In the genomic region with DNA sequence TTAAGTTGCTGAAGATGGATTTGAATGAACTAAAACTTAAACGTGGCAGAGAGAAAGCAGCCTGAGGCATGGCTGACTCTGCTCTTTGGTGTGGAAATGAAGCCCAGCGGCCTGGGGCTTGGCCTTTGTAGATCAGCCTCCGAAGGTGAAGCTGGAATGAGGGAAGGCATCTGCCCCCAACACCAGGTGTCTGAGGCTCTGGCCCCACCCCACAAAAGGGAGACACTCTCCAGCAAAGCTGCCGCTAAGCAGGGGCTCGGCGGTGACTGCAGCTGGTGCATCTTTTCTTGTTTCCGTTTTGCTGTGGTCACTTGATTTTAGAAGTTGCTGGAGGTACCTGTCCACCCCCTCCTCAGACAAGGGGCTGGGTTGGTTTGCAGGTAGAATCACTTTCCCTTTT, we compare ENCODE assay signal across 2 cellular contexts.
TF ChIP-seq lines count a peak whose summit lies in the region.

No MANE protein-coding gene starts in this region.

TF ChIP-seq in H1, 55 proteins besides CTCF, POLR2A, EP300 and RAD21:
- TF ChIP-seq KDM4A (IDR thresholded peaks at IDR 0.05; ENCODE audit: low read depth, low read length, severe bottlenecking) (no peak), SIN3A (conservative IDR thresholded peaks at IDR 0.05 in 1 of 2, IDR thresholded peaks at IDR 0.05 in 1 of 2; ENCODE audit: low read depth in 1 of 2, low read length in 2 of 2) (no peak), SIX5 (IDR thresholded peaks at IDR 0.05; ENCODE audit: low read depth, low read length) (no peak), RFX5 (IDR thresholded peaks at IDR 0.05; ENCODE audit: borderline replicate concordance, low read depth, low read length) (no peak), TCF12 (IDR thresholded peaks at IDR 0.05; ENCODE audit: low read depth, low read length) (0 out of 2 replicates have a peak, but pooled peaks have one; percentile 64), TAF1 (IDR thresholded peaks at IDR 0.05; ENCODE audit: low read depth, low read length) (0 out of 2 replicates have a peak, but pooled peaks have one; percentile 36)
- TF ChIP-seq, protein P1, sequence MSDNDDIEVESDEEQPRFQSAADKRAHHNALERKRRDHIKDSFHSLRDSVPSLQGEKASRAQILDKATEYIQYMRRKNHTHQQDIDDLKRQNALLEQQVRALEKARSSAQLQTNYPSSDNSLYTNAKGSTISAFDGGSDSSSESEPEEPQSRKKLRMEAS (IDR thresholded peaks at IDR 0.05), result peak; percentile 6; the same call in 1 of the 2 replicates
TF ChIP-seq in H1: peak in this region for 3.

TF ChIP-seq in HEK293T, 16 proteins besides CTCF, POLR2A, EP300 and RAD21:
- TF ChIP-seq ARNT (IDR thresholded peaks at IDR 0.05) (no peak), NFRKB (IDR thresholded peaks at IDR 0.05) (no peak), FOXK2 (IDR thresholded peaks at IDR 0.05) (no peak), ZNF384 (IDR thresholded peaks at IDR 0.05) (no peak), BHLHE40 (IDR thresholded peaks at IDR 0.05; ENCODE audit: borderline replicate concordance) (no peak), SP1 (IDR thresholded peaks at IDR 0.05) (no peak), SUZ12 (IDR thresholded peaks at IDR 0.05) (no peak), LEF1 (IDR thresholded peaks at IDR 0.05; ENCODE audit: borderline replicate concordance) (no peak), L3MBTL2 (conservative IDR thresholded peaks at IDR 0.05) (no peak), HDGF (IDR thresholded peaks at IDR 0.05; ENCODE audit: borderline replicate concordance) (no peak), ELF4 (IDR thresholded peaks at IDR 0.05) (no peak), TARDBP (IDR thresholded peaks at IDR 0.05) (no peak), FOXA1 (IDR thresholded peaks at IDR 0.05) (no peak)
- TF ChIP-seq, protein P2, sequence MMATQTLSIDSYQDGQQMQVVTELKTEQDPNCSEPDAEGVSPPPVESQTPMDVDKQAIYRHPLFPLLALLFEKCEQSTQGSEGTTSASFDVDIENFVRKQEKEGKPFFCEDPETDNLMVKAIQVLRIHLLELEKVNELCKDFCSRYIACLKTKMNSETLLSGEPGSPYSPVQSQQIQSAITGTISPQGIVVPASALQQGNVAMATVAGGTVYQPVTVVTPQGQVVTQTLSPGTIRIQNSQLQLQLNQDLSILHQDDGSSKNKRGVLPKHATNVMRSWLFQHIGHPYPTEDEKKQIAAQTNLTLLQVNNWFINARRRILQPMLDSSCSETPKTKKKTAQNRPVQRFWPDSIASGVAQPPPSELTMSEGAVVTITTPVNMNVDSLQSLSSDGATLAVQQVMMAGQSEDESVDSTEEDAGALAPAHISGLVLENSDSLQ (IDR thresholded peaks at IDR 0.05), result no peak
TF ChIP-seq in HEK293T: peak in this region for 0.
